In the genomic region with DNA sequence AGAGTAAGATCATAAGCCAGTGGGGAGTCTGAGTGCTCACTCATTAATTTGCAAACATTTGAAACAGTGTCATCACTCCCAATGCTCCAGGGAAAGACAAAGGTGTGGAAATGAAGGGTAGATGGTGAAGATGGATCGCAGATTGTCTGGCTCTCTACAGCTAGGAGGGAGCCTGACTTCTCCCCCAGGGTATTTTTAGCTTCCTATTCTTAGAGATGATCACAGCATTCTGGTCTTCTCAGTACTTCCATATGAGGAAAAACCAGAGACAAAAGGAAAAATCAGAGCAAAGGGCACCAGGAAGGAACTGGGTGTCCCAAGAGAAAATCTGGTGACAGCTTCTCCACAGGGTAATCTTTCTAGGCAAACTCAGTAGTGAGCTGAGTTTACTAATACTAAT, we compare ENCODE assay signal across 15 cellular contexts.
DNase-seq lines count a peak whose midpoint lies in the region; ATAC-seq and TF ChIP-seq lines count a peak whose summit lies in the region.
"Had no signal": no experiment of that assay in that cellular context is flagged by ENCODE, and none has a peak within 500 bp of the region (broad histone marks: within the 10 kb centered on the region; RNA-seq: fewer than 3 reads in every experiment).

No MANE protein-coding gene starts in this region.

- no peak overlapping the region for H3K9ac ChIP-seq in BLaER1 treated with 17β-estradiol and CSF1 and Interleukin-3, amounts not matched to agents 10 nM and 100 nM

- no peaks in the 10 kb centered on the region; a peak in 1 of 22 replicates for H4K20me1 ChIP-seq in BLaER1 treated with 17β-estradiol and CSF1 and Interleukin-3, amounts not matched to agents 10 nM and 100 nM

- no peak overlapping the region for H3K4me3 ChIP-seq in BLaER1 treated with 17β-estradiol and CSF1 and Interleukin-3, amounts not matched to agents 10 nM and 100 nM
- H3K4me3 ChIP-seq in heart left ventricle, result no peak overlapping the region
- H3K4me3 ChIP-seq in right atrium auricular region, result no peak overlapping the region
- no peak overlapping the region for H3K4me3 ChIP-seq in thoracic aorta
- H3K4me3 ChIP-seq: GM12878, HAP-1 had no signal

- no peak overlapping the region for H3K27ac ChIP-seq in BLaER1 treated with 17β-estradiol and CSF1 and Interleukin-3, amounts not matched to agents 10 nM and 100 nM
- H3K27ac ChIP-seq in heart left ventricle (peak overlapping the region in 7 of 12 donors; percentile 11 to 76 (median 49)), right atrium auricular region (peak overlapping the region; percentile 46 to 74), thoracic aorta (peak overlapping the region; percentile 34 to 38)
- H3K27ac ChIP-seq: C4-2B had no signal

- ATAC-seq in heart left ventricle (peak; percentile 84 to 96 (median 91)), thoracic aorta (ENCODE audit: insufficient number of reproducible peaks, low FRiP score, low read depth) (peak; percentile 54), GM21447 (IDR thresholded peaks at IDR 0.05; ENCODE audit: unreplicated experiment) (no peak)
- ATAC-seq: GM12878, HepG2 had no signal

- peak overlapping the region; percentile 5 to 70 (median 55); a peak in 18 of 22 replicates for H3K4me2 ChIP-seq in BLaER1 treated with 17β-estradiol and CSF1 and Interleukin-3, amounts not matched to agents 10 nM and 100 nM

- peaks cover 4 to 14% (median 12%) of the 10 kb centered on the region in 10 experiments for H3K4me1 ChIP-seq in BLaER1 treated with 17β-estradiol and CSF1 and Interleukin-3, amounts not matched to agents 10 nM and 100 nM
- H3K4me1 ChIP-seq in heart left ventricle (peaks cover 0 to 18% (median 13%) of the 10 kb centered on the region in 12 donors), right atrium auricular region (peaks cover 0 to 11% of the 10 kb centered on the region in 2 donors), thoracic aorta (ENCODE audit: control insufficient read depth in 1 of 2, low read depth in 2 of 2) (peaks cover 6 to 22% of the 10 kb centered on the region in 2 donors)
- H3K4me1 ChIP-seq: HAP-1 had no signal

- H3K36me3 ChIP-seq in BLaER1 treated with 17β-estradiol and CSF1 and Interleukin-3, amounts not matched to agents 10 nM and 100 nM, result no peaks in the 10 kb centered on the region
- H3K36me3 ChIP-seq in heart left ventricle, result no peaks in the 10 kb centered on the region
- no peaks in the 10 kb centered on the region for H3K36me3 ChIP-seq in right atrium auricular region
- H3K36me3 ChIP-seq in thoracic aorta, result no peaks in the 10 kb centered on the region
- H3K36me3 ChIP-seq: HAP-1 had no signal

- DNase-seq in heart left ventricle (peak in 2 of 5 donors; percentile 15 to 16), right atrium auricular region (ENCODE audit: low spot score) (no peak), thoracic aorta (ENCODE audit: low spot score) (no peak), NCI-H2196 treated with DMSO at 0.1 percent for 48 hours (lab: John Stamatoyannopoulos, UW; ENCODE audit: unreplicated experiment) (no peak), kidney glomerular epithelial cell (lab: John Stamatoyannopoulos, UW) (no peak)
- DNase-seq: ACHN; CD4-positive, alpha-beta memory T cell; DMS79; HFFc6 had no signal

- H3K9me3 ChIP-seq in BLaER1 treated with 17β-estradiol and CSF1 and Interleukin-3, amounts not matched to agents 10 nM and 100 nM (replicated peaks in 1 of 11), result no peaks in the 10 kb centered on the region
- H3K9me3 ChIP-seq in heart left ventricle (no peaks in the 10 kb centered on the region), right atrium auricular region (no peaks in the 10 kb centered on the region), thoracic aorta (no peaks in the 10 kb centered on the region)
- H3K9me3 ChIP-seq: HAP-1 had no signal

- no peaks in the 10 kb centered on the region for H3K27me3 ChIP-seq in BLaER1 treated with 17β-estradiol and CSF1 and Interleukin-3, amounts not matched to agents 10 nM and 100 nM
- H3K27me3 ChIP-seq in heart left ventricle (no peaks in the 10 kb centered on the region), right atrium auricular region (no peaks in the 10 kb centered on the region), thoracic aorta (replicated peaks; ENCODE audit: insufficient read depth) (no peaks in the 10 kb centered on the region)

- intact Hi-C loops in heart left ventricle (cut with DNase I), result no loop called here

- WGBS in heart left ventricle, 4 donors, result 12 to 35% (median 17%) methylated on average over 1 of the region's 1 CpG

- no peak for TF ChIP-seq POLR2A in heart left ventricle (IDR thresholded peaks at IDR 0.05)

- TF ChIP-seq CTCF in heart left ventricle (IDR thresholded peaks at IDR 0.05) (no peak), right atrium auricular region (IDR thresholded peaks at IDR 0.05) (no peak), thoracic aorta (IDR thresholded peaks at IDR 0.05) (no peak)

Comparison
In these comparisons a context has a peak if more than half of its experiments do, and no peak if none do; other contexts are left out.
1. H3K27ac ChIP-seq: peak in heart left ventricle (7 of 12), right atrium auricular region (2 of 2) and thoracic aorta (2 of 2); none in BLaER1 treated with 17β-estradiol and CSF1 and Interleukin-3, amounts not matched to agents 10 nM and 100 nM (0 of 11).